Comparison of ENCODE assay signal across 18 cellular contexts in genomic region chr10:123759496-123760070, GRCh38.
DNase-seq lines count a peak whose midpoint lies in the region; ATAC-seq, FAIRE-seq and TF ChIP-seq lines count a peak whose summit lies in the region.
"Had no signal": no experiment of that assay in that cellular context is flagged by ENCODE, and none has a peak within 500 bp of the region (broad histone marks: within the 10 kb centered on the region; RNA-seq: fewer than 3 reads in every experiment).

No MANE protein-coding gene starts in this region.

- H4K5ac ChIP-seq in H1 (ENCODE audit: insufficient read length, low read depth, low read length): no peak overlapping the region

- H3K23me2 ChIP-seq in H1 (ENCODE audit: low read depth, low read length): no peaks in the 10 kb centered on the region

- CTCF ChIA-PET in H1 (lab: Charles Lee; ENCODE audit: partially characterized antibody) (interaction anchor here (0.6 to 1.2 kb wide), 4 partner anchors 19 to 172 kb away, joined by 3 to 4 read pairs (median 4); no protein-coding TSS in a partner anchor), HEK293T (lab: Yijun Ruan, JAX) (no interaction called here)

- peaks cover 2% of the 10 kb centered on the region for H3K27me3 Mint-ChIP-seq in GM23338 (ENCODE audit: insufficient read depth, low read depth, poor library complexity)

- H3K4me2 ChIP-seq in GM23338 (no peak overlapping the region), H1 (ENCODE audit: insufficient read depth in 1 of 2, low read depth in 2 of 2, low read length in 2 of 2) (no peak overlapping the region), neural cell (ENCODE audit: low read length) (no peak overlapping the region)

- H2BK120ac ChIP-seq in H1 (replicated peaks; ENCODE audit: low read depth, low read length): no peak overlapping the region

- peak overlapping the region; percentile 48 for H4K91ac ChIP-seq in H1 (replicated peaks; ENCODE audit: insufficient read length, low read length)

- 0 out of 2 replicates have a peak overlapping the region, but pooled peaks have one; percentile 30 for H2BK12ac ChIP-seq in H1 (ENCODE audit: low read depth, low read length)

- TF ChIP-seq EP300 in H1 (IDR thresholded peaks at IDR 0.05; ENCODE audit: borderline replicate concordance in 1 of 2, low read depth in 2 of 2, low read length in 2 of 2) (no peak), neural cell (conservative IDR thresholded peaks at IDR 0.05; ENCODE audit: poor library complexity, severe bottlenecking) (no peak)

- TF ChIP-seq CTCF in GM23338 (conservative IDR thresholded peaks at IDR 0.05; ENCODE audit: low read depth in 2 of 2): no peak
- TF ChIP-seq CTCF in H1 (IDR thresholded peaks at IDR 0.05; ENCODE audit: control extremely low read depth in 1 of 3, insufficient read depth in 1 of 3, low read depth in 1 of 3, low read length in 3 of 3): no peak
- TF ChIP-seq CTCF in neural cell (IDR thresholded peaks at IDR 0.05; ENCODE audit: poor library complexity, severe bottlenecking): no peak
- no peak for TF ChIP-seq CTCF in breast epithelium (IDR thresholded peaks at IDR 0.05)

- POLR2A ChIA-PET in H1 (lab: Charles Lee; ENCODE audit: partially characterized antibody): interaction anchor here (1.1 kb wide), 1 partner anchor 8 kb away, joined by 3 read pairs; no protein-coding TSS in a partner anchor
- POLR2A ChIA-PET in HEK293T (lab: Yijun Ruan, JAX): no interaction called here

- H3K27ac Mint-ChIP-seq in GM23338: no peak overlapping the region

- no peak for TF ChIP-seq RAD21 in H1 (IDR thresholded peaks at IDR 0.05 in 1 of 2, conservative IDR thresholded peaks at IDR 0.05 in 1 of 2; ENCODE audit: low read depth in 2 of 2, low read length in 2 of 2)
- TF ChIP-seq RAD21 in neural cell (conservative IDR thresholded peaks at IDR 0.05): peak; percentile 20

- 0 out of 2 replicates have a peak overlapping the region, but pooled peaks have one; percentile 75 for H2BK20ac ChIP-seq in H1 (ENCODE audit: low read length)

- no peak for FAIRE-seq in H1 (lab: Jason Lieb, UNC)
- FAIRE-seq: H54 had no signal

- H3F3A ChIP-seq in GM23338 (replicated peaks; ENCODE audit: low read depth) (0 out of 2 replicates have a peak, but pooled peaks cover 3% of the 10 kb centered on the region), neural cell (ENCODE audit: insufficient read depth, low read length, poor library complexity, severe bottlenecking) (no peaks in the 10 kb centered on the region)

- H3K36me3 Mint-ChIP-seq in GM23338 (ENCODE audit: low read depth): no peaks in the 10 kb centered on the region

- intact Hi-C loops in breast epithelium (cut with DNase I; ENCODE audit: low total_unique reads): no loop called here

- H3K27ac ChIP-seq in GM23338 (ENCODE audit: low read depth) (no peak overlapping the region), H1 (ENCODE audit: low read depth, low read length) (no peak overlapping the region), neural cell (ENCODE audit: low read length) (peak overlapping the region; percentile 78), breast epithelium (no peak overlapping the region)

- no peaks in the 10 kb centered on the region for H3K9me2 ChIP-seq in GM23338 (ENCODE audit: insufficient read depth)
- no peaks in the 10 kb centered on the region for H3K9me2 ChIP-seq in neural cell (ENCODE audit: insufficient read depth, low read length)

- no peak overlapping the region for H3K23ac ChIP-seq in H1 (ENCODE audit: insufficient read length)

- H3K14ac ChIP-seq in H1 (ENCODE audit: insufficient read length): no peak overlapping the region

- no peaks in the 10 kb centered on the region for H3K9me3 Mint-ChIP-seq in GM23338

- H3K79me2 ChIP-seq in GM23338 (replicated peaks; ENCODE audit: insufficient read depth): no peaks in the 10 kb centered on the region
- no peaks in the 10 kb centered on the region for H3K79me2 ChIP-seq in H1 (ENCODE audit: control insufficient read depth in 1 of 2, insufficient read depth in 2 of 2, low read length in 2 of 2)
- H3K79me2 ChIP-seq in neural cell (replicated peaks; ENCODE audit: insufficient read depth, low read length): no peaks in the 10 kb centered on the region

- no peaks in the 10 kb centered on the region for H3K27me3 ChIP-seq in GM23338 (ENCODE audit: insufficient read depth)
- H3K27me3 ChIP-seq in H1 (replicated peaks in 1 of 4; ENCODE audit: control insufficient read depth in 3 of 4, extremely low read depth in 1 of 4, insufficient read depth in 3 of 4, low read length in 3 of 4): no peaks in the 10 kb centered on the region
- H3K27me3 ChIP-seq in neural cell (ENCODE audit: insufficient read depth, low read depth, low read length): no peaks in the 10 kb centered on the region
- H3K27me3 ChIP-seq in breast epithelium: no peaks in the 10 kb centered on the region

- H3K4me3 Mint-ChIP-seq in GM23338: no peak overlapping the region

- H3K4me3 ChIP-seq in GM23338: no peak overlapping the region
- H3K4me3 ChIP-seq in H1 (ENCODE audit: extremely low read depth in 1 of 4, insufficient read depth in 2 of 4, low read depth in 3 of 4, low read length in 4 of 4): no peak overlapping the region
- peak overlapping the region; percentile 26 for H3K4me3 ChIP-seq in neural cell (ENCODE audit: low read length)
- no peak overlapping the region for H3K4me3 ChIP-seq in breast epithelium

- no peak overlapping the region for H4K8ac ChIP-seq in H1 (ENCODE audit: extremely low read depth, insufficient read depth, low read length)

- H3K18ac ChIP-seq in H1 (ENCODE audit: extremely low read depth, low read length): peak overlapping the region; percentile 38; the same call in 1 of the 2 replicates

- peak; percentile 23 for DNase-seq in DMS79 (lab: John Stamatoyannopoulos, UW)
- no peak for DNase-seq in GM23338 (ENCODE audit: low spot score)
- no peak for DNase-seq in H1 (ENCODE audit: low read depth in 1 of 2, low spot score in 2 of 2)
- no peak for DNase-seq in HEK293T (ENCODE audit: extremely low spot score)
- no peak for DNase-seq in stimulated activated CD4-positive, alpha-beta T cell treated with anti-CD3 and anti-CD28 coated beads, Interleukin-2, amount 100 ng/mL, for 48 hours
- no peak for DNase-seq in UCSD-AML1 (lab: John Stamatoyannopoulos, UW; ENCODE audit: unreplicated experiment)
- no peak for DNase-seq in breast epithelium (ENCODE audit: low spot score in 2 of 2)
- DNase-seq: AML-193, Karpas-422, MM.1S, NCI-H1105, NCI-H187 treated with DMSO at 0.1 percent for 48 hours, NCI-H345, NCI-H774, Right ventricle myocardium superior had no signal

- H2AK5ac ChIP-seq in H1 (ENCODE audit: low read depth, low read length): peak overlapping the region; percentile 45; the same call in 1 of the 2 replicates

- H2BK5ac ChIP-seq in H1 (ENCODE audit: low read depth, low read length): no peak overlapping the region

- H3K4me1 Mint-ChIP-seq in GM23338: peaks cover 30% of the 10 kb centered on the region

- no peak overlapping the region for H3K4ac ChIP-seq in H1 (replicated peaks; ENCODE audit: insufficient read length, low read depth, low read length)

- H3K56ac ChIP-seq in H1 (replicated peaks; ENCODE audit: insufficient read length, low read depth, low read length): no peak overlapping the region

- no peak overlapping the region for H3K9ac ChIP-seq in H1 (replicated peaks in 1 of 4; ENCODE audit: extremely low read depth in 1 of 4, low read depth in 3 of 4, low read length in 3 of 4)
- H3K9ac ChIP-seq in neural cell (ENCODE audit: low read length): peak overlapping the region; percentile 39

- WGBS in H1 (ENCODE audit: extremely low coverage in 1 of 2, insufficient coverage in 1 of 2, insufficient read length in 1 of 2, insufficient replicate concordance in 2 of 2, low coverage in 1 of 2, low lambda C conversion rate in 2 of 2, missing lambda C conversion rate in 1 of 2), 2 experiments: 75% methylated on average over 8 of the region's 8 CpGs; no CpG with 5 or more reads in 1 of the 2 experiments

- no peak for TF ChIP-seq POLR2A in H1 (IDR thresholded peaks at IDR 0.05; ENCODE audit: control extremely low read depth in 1 of 2, low read depth in 2 of 2, low read length in 2 of 2)
- TF ChIP-seq POLR2A in breast epithelium (IDR thresholded peaks at IDR 0.05): no peak

- peak overlapping the region; percentile 9; the same call in 1 of the 2 replicates for H2BK15ac ChIP-seq in H1 (ENCODE audit: low read length)

- ATAC-seq in GM23338: peak; percentile 23; the same call in 2 of the 3 replicates
- ATAC-seq: Panc1 had no signal

- H2AFZ ChIP-seq in GM23338 (no peak overlapping the region), H1 (ENCODE audit: low read length) (no peak overlapping the region), neural cell (ENCODE audit: low read depth, low read length) (peak overlapping the region; percentile 38)

- H4K20me1 ChIP-seq in GM23338 (replicated peaks; ENCODE audit: insufficient read depth) (no peaks in the 10 kb centered on the region; the same call in 1 of the 2 replicates), H1 (replicated peaks in 1 of 2; ENCODE audit: control insufficient read depth in 1 of 2, insufficient read depth in 2 of 2, low read length in 2 of 2) (no peaks in the 10 kb centered on the region), neural cell (ENCODE audit: insufficient read depth) (no peaks in the 10 kb centered on the region)

- no peaks in the 10 kb centered on the region for H3K9me3 ChIP-seq in H1 (ENCODE audit: insufficient read depth in 2 of 2, low read depth in 1 of 2, low read length in 1 of 2)
- no peaks in the 10 kb centered on the region for H3K9me3 ChIP-seq in neural cell (ENCODE audit: low read length)
- no peaks in the 10 kb centered on the region for H3K9me3 ChIP-seq in breast epithelium

- H3K36me3 ChIP-seq in GM23338 (ENCODE audit: insufficient read depth): no peaks in the 10 kb centered on the region
- no peaks in the 10 kb centered on the region for H3K36me3 ChIP-seq in H1 (ENCODE audit: control insufficient read depth in 2 of 4, insufficient read depth in 4 of 4, low read length in 3 of 4)
- H3K36me3 ChIP-seq in neural cell (ENCODE audit: insufficient read depth, low read length): no peaks in the 10 kb centered on the region
- no peaks in the 10 kb centered on the region for H3K36me3 ChIP-seq in breast epithelium

- H3K4me1 ChIP-seq in GM23338 (ENCODE audit: insufficient read depth) (peaks cover 20% of the 10 kb centered on the region), H1 (replicated peaks in 1 of 4; ENCODE audit: control insufficient read depth in 3 of 4, insufficient read depth in 4 of 4, low read length in 3 of 4) (peaks cover 1 to 17% (median 10%) of the 10 kb centered on the region in 4 experiments; a peak in 6 of 7 replicates), breast epithelium (no peaks in the 10 kb centered on the region)

- H3K79me1 ChIP-seq in H1 (ENCODE audit: low read depth, low read length): no peaks in the 10 kb centered on the region

TF ChIP-seq in GM23338, 12 proteins besides CTCF, POLR2A, EP300 and RAD21 (continues in another document):
- TF ChIP-seq STAT1 (IDR thresholded peaks at IDR 0.05; ENCODE audit: unreplicated experiment): no peak

TF ChIP-seq in H1, 55 proteins besides CTCF, POLR2A, EP300 and RAD21 (continues in another document):
- TF ChIP-seq KDM5A (IDR thresholded peaks at IDR 0.05; ENCODE audit: low read length): no peak

TF ChIP-seq in neural cell, 6 proteins besides CTCF, POLR2A, EP300 and RAD21 (continues in another document):
- no peak for TF ChIP-seq MXI1 (conservative IDR thresholded peaks at IDR 0.05; ENCODE audit: poor library complexity, severe bottlenecking)

TF ChIP-seq in HEK293T, 16 proteins besides CTCF, POLR2A, EP300 and RAD21 (continues in another document):
- TF ChIP-seq FOXM1 (IDR thresholded peaks at IDR 0.05; ENCODE audit: borderline replicate concordance) (no peak), NFRKB (IDR thresholded peaks at IDR 0.05) (no peak), ARNT (IDR thresholded peaks at IDR 0.05) (no peak)
